Comparison of ENCODE assay signal across 27 cellular contexts in genomic region chr22:46976598-46976997, GRCh38.
"Had no signal": no experiment of that assay in that cellular context is flagged by ENCODE, and none has a peak within 500 bp of the region (broad histone marks: within the 10 kb centered on the region; RNA-seq: fewer than 3 reads in every experiment).

No MANE protein-coding gene starts in this region.

- H3K4me3 Mint-ChIP-seq: activated CD4-positive, alpha-beta memory T cell treated with anti-CD3 and anti-CD28 coated beads, Interleukin-2, amount 10 ng/mL, durations not matched to agents 7 days and 5 days; activated CD4-positive, alpha-beta T cell treated with anti-CD3 and anti-CD28 coated beads for 36 hours; activated naive CD8-positive, alpha-beta T cell treated with anti-CD3 and anti-CD28 coated beads, Interleukin-2, amount 10 ng/mL, durations not matched to agents 7 days and 5 days; activated T-cell treated with anti-CD3 and anti-CD28 coated beads, Interleukin-2, amount 50 U/mL, for 72 hours had no signal

- H3K9me3 Mint-ChIP-seq: activated CD4-positive, alpha-beta memory T cell treated with anti-CD3 and anti-CD28 coated beads, Interleukin-2, amount 10 ng/mL, durations not matched to agents 7 days and 5 days; activated naive CD8-positive, alpha-beta T cell treated with anti-CD3 and anti-CD28 coated beads, Interleukin-2, amount 10 ng/mL, durations not matched to agents 7 days and 5 days; activated T-cell treated with anti-CD3 and anti-CD28 coated beads, Interleukin-2, amount 50 U/mL, for 72 hours; activated T-helper 2 cell treated with anti-CD3 and anti-CD28 coated beads, Interferon-gamma antibody, Interleukin-2, Interleukin-4, amounts not matched to agents 10 μg/mL and 5 μg/mL and 100 μg/mL, durations not matched to agents 14 hours and 24 hours and 36 hours had no signal

- H3K4me3 ChIP-seq: adrenal gland, breast epithelium, SJCRH30 had no signal

- H3K27me3 ChIP-seq: adrenal gland, breast epithelium, SJCRH30 had no signal

- H3K4me2 ChIP-seq: KMS-11, SK-N-SH had no signal

- H3K27ac ChIP-seq: adrenal gland, breast epithelium, KMS-11, SJCRH30, VCaP had no signal

- H3K4me1 Mint-ChIP-seq: activated CD4-positive, alpha-beta memory T cell treated with anti-CD3 and anti-CD28 coated beads, Interleukin-2, amount 10 ng/mL, durations not matched to agents 7 days and 5 days; activated CD4-positive, alpha-beta T cell treated with anti-CD3 and anti-CD28 coated beads for 36 hours; activated naive CD8-positive, alpha-beta T cell treated with anti-CD3 and anti-CD28 coated beads, Interleukin-2, amount 10 ng/mL, durations not matched to agents 7 days and 5 days had no signal

- H3K9ac ChIP-seq: KMS-11, SK-N-SH had no signal

- ATAC-seq: activated CD4-positive, alpha-beta T cell treated with anti-CD3 and anti-CD28 coated beads for 36 hours; activated T-cell treated with anti-CD3 and anti-CD28 coated beads, Interleukin-2, amount 50 U/mL, for 72 hours; Panc1 had no signal

- H3K27me3 Mint-ChIP-seq: activated CD4-positive, alpha-beta memory T cell treated with anti-CD3 and anti-CD28 coated beads, Interleukin-2, amount 10 ng/mL, durations not matched to agents 7 days and 5 days; activated CD4-positive, alpha-beta T cell treated with anti-CD3 and anti-CD28 coated beads for 36 hours; activated naive CD8-positive, alpha-beta T cell treated with anti-CD3 and anti-CD28 coated beads, Interleukin-2, amount 10 ng/mL, durations not matched to agents 7 days and 5 days had no signal

- DNase-seq: activated CD4-positive, alpha-beta memory T cell treated with anti-CD3 and anti-CD28 coated beads, Interleukin-2, amount 10 ng/mL, durations not matched to agents 7 days and 5 days; activated CD4-positive, alpha-beta T cell treated with anti-CD3 and anti-CD28 coated beads for 36 hours; activated CD4-positive, alpha-beta T cell treated with anti-CD3 and anti-CD28 coated beads, Interleukin-2, amount 50 U/mL, for 1 hour; activated naive CD4-positive, alpha-beta T cell treated with anti-CD3 and anti-CD28 coated beads, Interleukin-2, amount 50 U/mL, for 16 hours; activated T-cell treated with anti-CD3 and anti-CD28 coated beads for 4 hours; activated T-cell treated with anti-CD3 and anti-CD28 coated beads, Interleukin-2, amount 50 U/mL, for 72 hours; aorta; central memory CD4-positive, alpha-beta T cell; NCI-H1092; NCI-H2029; NCI-H2107; NCI-H510A treated with DMSO at 0.1 percent for 48 hours; NCI-H69; NK-92 treated with Interleukin-12 subunit alpha and Interleukin-12 subunit beta, amount 100 ng/mL, for 24 hours; OCI-M1; Right ventricle myocardium superior; RPMI8226; SJCRH30; SK-N-SH; T-helper 1 cell had no signal

- H3K27ac Mint-ChIP-seq: activated CD4-positive, alpha-beta memory T cell treated with anti-CD3 and anti-CD28 coated beads, Interleukin-2, amount 10 ng/mL, durations not matched to agents 7 days and 5 days; activated CD4-positive, alpha-beta T cell treated with anti-CD3 and anti-CD28 coated beads for 36 hours; activated T-cell treated with anti-CD3 and anti-CD28 coated beads, Interleukin-2, amount 50 U/mL, for 72 hours; activated T-helper 2 cell treated with anti-CD3 and anti-CD28 coated beads, Interferon-gamma antibody, Interleukin-2, Interleukin-4, amounts not matched to agents 10 μg/mL and 5 μg/mL and 100 μg/mL, durations not matched to agents 14 hours and 24 hours and 36 hours had no signal

- H3K4me1 ChIP-seq: breast epithelium, SJCRH30 had no signal

- H3K9me3 ChIP-seq: adrenal gland, breast epithelium, SJCRH30, SK-N-SH had no signal

- H3K36me3 ChIP-seq: breast epithelium, SJCRH30 had no signal
